Comparison of ENCODE assay signal across 19 cellular contexts in the genomic region with DNA sequence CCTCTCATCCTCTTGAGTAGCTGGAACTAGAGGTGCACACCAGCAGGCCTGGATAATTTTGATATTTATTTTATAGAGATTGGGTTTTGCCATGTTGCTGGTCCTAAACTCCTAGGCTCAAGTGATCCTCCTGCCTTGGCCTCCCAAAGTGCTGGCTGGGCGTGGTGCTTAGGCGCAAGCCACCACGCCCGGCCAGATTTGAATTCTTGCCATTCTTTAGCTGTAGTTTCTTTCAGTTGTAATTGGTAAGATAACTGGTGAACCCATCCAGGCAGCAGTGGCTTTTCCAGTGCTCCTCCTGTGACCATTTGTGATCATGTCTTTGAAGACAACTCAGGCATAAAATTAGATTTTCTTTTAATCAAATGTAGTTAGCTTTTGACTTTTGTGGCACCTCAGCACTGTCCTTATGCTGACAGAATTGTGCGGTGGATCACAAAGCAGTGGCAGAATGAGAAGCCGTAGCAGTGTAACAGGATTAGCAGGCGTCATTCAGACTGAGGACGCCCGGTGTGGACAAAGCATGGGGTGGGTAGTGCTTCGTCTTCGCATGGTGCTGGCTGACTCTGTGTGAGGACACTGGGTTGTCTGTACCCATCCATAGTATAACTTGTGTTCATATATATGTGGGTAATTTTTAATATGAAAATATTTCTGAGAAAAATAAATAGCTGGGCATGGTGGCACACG. TPM values are rescaled to one million over a fixed set of nuclear protein-coding genes. Genes with fewer than 3 reads are reported as not detected.
A peak's percentile ranks its signal among the peaks of the same experiment; 100 is the strongest.
DNase-seq lines count a peak whose midpoint lies in the region; ATAC-seq, FAIRE-seq and TF ChIP-seq lines count a peak whose summit lies in the region.
"Had no signal": no experiment of that assay in that cellular context is flagged by ENCODE, and none has a peak within 500 bp of the region (broad histone marks: within the 10 kb centered on the region; RNA-seq: fewer than 3 reads in every experiment).

No MANE protein-coding gene starts in this region.

- H3K9me3 ChIP-seq in Peyer's patch (no peaks in the 10 kb centered on the region), esophagus squamous epithelium (no peaks in the 10 kb centered on the region), gastrocnemius medialis (no peaks in the 10 kb centered on the region), small intestine (ENCODE audit: control insufficient read depth, low read depth) (no peaks in the 10 kb centered on the region)
- H3K9me3 ChIP-seq: ascending aorta had no signal

- FAIRE-seq in small intestine (lab: Jason Lieb, UNC), result no peak

- peak overlapping the region in 3 of 4 donors; percentile 8 to 70 (median 48) for H3K27ac ChIP-seq in Peyer's patch
- peak overlapping the region; percentile 29 to 82 (median 70) for H3K27ac ChIP-seq in esophagus squamous epithelium
- H3K27ac ChIP-seq in gastrocnemius medialis, result peak overlapping the region; percentile 86 to 95 (median 92)
- peak overlapping the region in 1 of 2 donors; percentile 60 for H3K27ac ChIP-seq in small intestine (ENCODE audit: low read depth in 1 of 2, low read length in 1 of 2)

- DNase-seq in CD14-positive monocyte (ENCODE audit: low spot score), result no peak
- no peak for DNase-seq in Peyer's patch
- DNase-seq in esophagus squamous epithelium (lab: John Stamatoyannopoulos, UW), result no peak
- DNase-seq in gastrocnemius medialis, result no peak
- DNase-seq in activated CD4-positive, alpha-beta T cell treated with anti-CD3 and anti-CD28 coated beads for 48 hours, result no peak
- DNase-seq in small intestine, result no peak
- DNase-seq in activated T-cell treated with anti-CD3 and anti-CD28 coated beads, Interleukin-2, amount 50 U/mL, for 48 hours, result no peak
- DNase-seq in osteocyte (ENCODE audit: extremely low spot score, unreplicated experiment), result no peak
- DNase-seq: activated CD4-positive, alpha-beta T cell treated with anti-CD3 and anti-CD28 coated beads for 1 hour; effector CD8-positive, alpha-beta T cell; H9; heart right ventricle; islet precursor cell; natural killer cell; NCI-H187 treated with DMSO at 0.1 percent for 48 hours; NCI-H446 treated with DMSO at 0.1 percent for 48 hours; SHP77 had no signal

- peak overlapping the region; percentile 73 to 99 (median 99) for H3K27ac Mint-ChIP-seq in CD14-positive monocyte
- H3K27ac Mint-ChIP-seq in osteocyte (ENCODE audit: unreplicated experiment), result no peak overlapping the region
- H3K27ac Mint-ChIP-seq: memory B cell had no signal

- H3K4me1 Mint-ChIP-seq in CD14-positive monocyte (peaks cover 46% of the 10 kb centered on the region), osteocyte (ENCODE audit: unreplicated experiment) (no peaks in the 10 kb centered on the region)

- 86 to 97% methylated on average over 5 to 9 of the region's 12 CpGs for WGBS in esophagus squamous epithelium, 2 donors
- WGBS in small intestine, 3 donors, result 94 to 96% (median 95%) methylated on average over 12 of the region's 12 CpGs

- ATAC-seq in gastrocnemius medialis, result no peak
- ATAC-seq: natural killer cell had no signal

- intact Hi-C loops in CD14-positive monocyte (cut with micrococcal nuclease) (loop anchor here in 1 of 2 donors (10.0 kb wide), 1 partner anchor 164 kb away; a partner anchor contains a TSS), esophagus squamous epithelium (cut with DNase I) (no loop called here), gastrocnemius medialis (cut with DNase I; ENCODE audit: low total_unique reads) (loop anchor here (2.0 to 5.0 kb wide), 4 partner anchors 164 to 384 kb away; a partner anchor contains a TSS)

- H3K9me3 Mint-ChIP-seq in CD14-positive monocyte, result peaks cover 0 to 12% (median 5%) of the 10 kb centered on the region in 7 donors
- no peaks in the 10 kb centered on the region for H3K9me3 Mint-ChIP-seq in osteocyte (ENCODE audit: unreplicated experiment)
- H3K9me3 Mint-ChIP-seq: natural killer cell had no signal

- no peak for TF ChIP-seq CTCF in CD14-positive monocyte (IDR thresholded peaks at IDR 0.05)
- TF ChIP-seq CTCF in Peyer's patch (IDR thresholded peaks at IDR 0.05), result no peak
- TF ChIP-seq CTCF in esophagus squamous epithelium (IDR thresholded peaks at IDR 0.05), result no peak
- no peak for TF ChIP-seq CTCF in gastrocnemius medialis (IDR thresholded peaks at IDR 0.05 in 4 of 5, conservative IDR thresholded peaks at IDR 0.05 in 1 of 5)
- no peak for TF ChIP-seq CTCF in osteocyte (IDR thresholded peaks at IDR 0.05)

- H3K4me1 ChIP-seq in Peyer's patch (no peaks in the 10 kb centered on the region), esophagus squamous epithelium (peaks cover 0 to 23% (median 19%) of the 10 kb centered on the region in 3 donors), gastrocnemius medialis (peaks cover 21 to 38% of the 10 kb centered on the region in 2 donors), small intestine (ENCODE audit: control insufficient read depth in 2 of 2, insufficient read depth in 1 of 2, low read depth in 1 of 2, low read length in 1 of 2) (no peaks in the 10 kb centered on the region)
- H3K4me1 ChIP-seq: ascending aorta had no signal

- peaks cover 0 to 31% (median 0%) of the 10 kb centered on the region in 3 donors for H3K36me3 ChIP-seq in Peyer's patch
- peaks cover 0 to 39% (median 6%) of the 10 kb centered on the region in 3 donors for H3K36me3 ChIP-seq in esophagus squamous epithelium
- H3K36me3 ChIP-seq in gastrocnemius medialis, result peaks cover 5 to 33% of the 10 kb centered on the region in 2 donors
- peaks cover 0 to 7% of the 10 kb centered on the region in 2 donors for H3K36me3 ChIP-seq in small intestine (ENCODE audit: control insufficient read depth in 2 of 2, insufficient read depth in 2 of 2, low read length in 2 of 2)

- H3K27me3 ChIP-seq in Peyer's patch (no peaks in the 10 kb centered on the region), esophagus squamous epithelium (no peaks in the 10 kb centered on the region), gastrocnemius medialis (no peaks in the 10 kb centered on the region), small intestine (ENCODE audit: control insufficient read depth in 2 of 2, insufficient read depth in 2 of 2, low read length in 2 of 2) (no peaks in the 10 kb centered on the region)
- H3K27me3 ChIP-seq: ascending aorta, heart right ventricle had no signal

- H3K36me3 Mint-ChIP-seq in CD14-positive monocyte (peaks cover 25 to 28% of the 10 kb centered on the region in 2 donors), osteocyte (ENCODE audit: unreplicated experiment) (peaks cover 20% of the 10 kb centered on the region)
- H3K36me3 Mint-ChIP-seq: natural killer cell had no signal

- H3K4me3 Mint-ChIP-seq in CD14-positive monocyte (no peak overlapping the region), osteocyte (ENCODE audit: unreplicated experiment) (no peak overlapping the region)
- H3K4me3 Mint-ChIP-seq: H9, memory B cell, natural killer cell had no signal

- in situ Hi-C loops in gastrocnemius medialis (cut with MboI; ENCODE audit: low sequenced_read_pairs in 4 of 4), result loop anchor here in 2 of 4 donors (10.0 to 25.0 kb wide), 3 partner anchors 64 to 894 kb away; no protein-coding TSS in a partner anchor

- no peak overlapping the region for H3K4me3 ChIP-seq in Peyer's patch
- no peak overlapping the region for H3K4me3 ChIP-seq in esophagus squamous epithelium
- H3K4me3 ChIP-seq in gastrocnemius medialis, result no peak overlapping the region
- H3K4me3 ChIP-seq in small intestine (ENCODE audit: low read depth in 1 of 2, low read length in 2 of 2), result no peak overlapping the region
- H3K4me3 ChIP-seq: ascending aorta, heart right ventricle had no signal

- H3K27me3 Mint-ChIP-seq in CD14-positive monocyte (ENCODE audit: low read depth in 3 of 3), result no peaks in the 10 kb centered on the region
- no peaks in the 10 kb centered on the region for H3K27me3 Mint-ChIP-seq in osteocyte (ENCODE audit: unreplicated experiment)
- H3K27me3 Mint-ChIP-seq: memory B cell had no signal

- TF ChIP-seq POLR2A in Peyer's patch (IDR thresholded peaks at IDR 0.05), result no peak
- TF ChIP-seq POLR2A in esophagus squamous epithelium (IDR thresholded peaks at IDR 0.05), result no peak
- TF ChIP-seq POLR2A in gastrocnemius medialis (IDR thresholded peaks at IDR 0.05), result no peak

RNA-seq across cellular contexts. Expression of a gene that starts 30.0 kb away (rescaled TPM):
- under 1 TPM in 1 of 2 donors, not detected in 1; 0.23 TPM for polyA plus RNA-seq in CD14-positive monocyte
- total RNA-seq in Peyer's patch, result 1 to 10 TPM in 1 of 4 donors, under 1 TPM in 3; under 0.01 to 1.1 (median 0.22) TPM
- under 1 TPM in 3 of 4 donors, not detected in 1; 0.03 to 0.76 (median 0.48) TPM for total RNA-seq in esophagus squamous epithelium
- 10 to 100 TPM in 3 of 4 donors, 1 to 10 TPM in 1; 6.4 to 64.4 (median 24.3) TPM for total RNA-seq in gastrocnemius medialis
- polyA plus RNA-seq in small intestine, result 1 to 10 TPM in 1 of 3 donors, under 1 TPM in 2; under 0.01 to 1.1 (median 0.66) TPM
- total RNA-seq in osteocyte, result not detected in 2 replicates
- total RNA-seq: ascending aorta had no signal

RNA-seq across cellular contexts. Expression of a gene that starts 56.6 kb away (rescaled TPM):
- polyA plus RNA-seq in CD14-positive monocyte, result 10 to 100 TPM; 12.2 to 16.1 TPM
- total RNA-seq in Peyer's patch, result 10 to 100 TPM; 17.4 to 98.2 (median 24.4) TPM
- 10 to 100 TPM; 28.2 to 73.2 (median 41.2) TPM for total RNA-seq in esophagus squamous epithelium
- total RNA-seq in gastrocnemius medialis, result 100 to 1,000 TPM in 1 of 4 donors, 10 to 100 TPM in 3; 73.5 to 105 (median 81.1) TPM
- polyA plus RNA-seq in small intestine, result 10 to 100 TPM; 10.5 to 18.5 (median 11.6) TPM
- total RNA-seq in osteocyte, result 39.8 and 42.4 TPM in 2 replicates
